Comparison of ENCODE assay signal across 20 cellular contexts in the genomic region with DNA sequence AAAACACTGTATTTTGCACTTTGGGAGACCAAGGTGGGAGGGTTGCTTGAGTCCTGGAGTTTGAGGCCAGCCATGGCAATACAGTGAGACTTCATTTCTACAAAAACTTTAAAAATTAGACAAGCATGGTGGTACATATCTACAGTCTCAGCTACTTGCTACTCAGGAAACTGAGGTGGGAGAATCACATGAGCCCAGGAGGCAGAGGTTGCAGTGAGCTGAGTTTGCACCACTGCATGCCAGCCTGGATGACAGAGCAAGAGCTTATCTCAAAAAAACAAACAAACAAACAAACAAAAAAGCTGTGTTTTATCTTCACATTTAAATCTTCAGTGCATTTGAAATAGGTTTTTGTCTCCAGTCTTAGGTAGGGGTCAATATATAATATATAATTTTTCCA.
"Had no signal": no experiment of that assay in that cellular context is flagged by ENCODE, and none has a peak within 500 bp of the region (broad histone marks: within the 10 kb centered on the region; RNA-seq: fewer than 3 reads in every experiment).

No MANE protein-coding gene starts in this region.

- H3K27ac ChIP-seq: esophagus squamous epithelium, tibial artery, WERI-Rb-1 had no signal

- DNase-seq: activated CD4-positive, alpha-beta T cell treated with anti-CD3 and anti-CD28 coated beads for 36 hours; activated CD8-positive, alpha-beta memory T cell treated with anti-CD3 and anti-CD28 coated beads, Interleukin-2, amount 50 U/mL, for 4 hours; activated CD8-positive, alpha-beta T cell treated with anti-CD3 and anti-CD28 coated beads, Interleukin-2, amount 10 ng/mL, durations not matched to agents 7 days and 5 days; activated effector memory CD4-positive, alpha-beta T cell treated with anti-CD3 and anti-CD28 coated beads, Interleukin-2, amount 50 U/mL, for 16 hours; activated T-cell treated with anti-CD3 and anti-CD28 coated beads, Interleukin-2, amount 50 U/mL, for 72 hours; amniotic stem cell; dermis blood vessel endothelial cell; effector memory CD4-positive, alpha-beta T cell; esophagus squamous epithelium; left ventricle myocardium superior; stimulated activated CD4-positive, alpha-beta T cell treated with anti-CD3 and anti-CD28 coated beads, Interleukin-12 subunit alpha, Interleukin-12 subunit beta, amount 100 ng/mL, for 4 hours; stimulated activated CD4-positive, alpha-beta T cell treated with anti-CD3 and anti-CD28 coated beads, Interleukin-1b, Interleukin-23, amount 100 ng/mL, for 48 hours; stimulated activated CD8-positive, alpha-beta memory T cell treated with anti-CD3 and anti-CD28 coated beads, Interleukin-4, amount 100 ng/mL, for 48 hours; stimulated activated naive CD8-positive, alpha-beta T cell treated with anti-CD3 and anti-CD28 coated beads, Interleukin-15, Interleukin-2, amounts not matched to agents 100 U/mL and 50 U/mL, for 24 hours; substantia nigra; tibial artery; WERI-Rb-1 had no signal

- ATAC-seq: activated CD4-positive, alpha-beta T cell treated with anti-CD3 and anti-CD28 coated beads for 36 hours; activated CD8-positive, alpha-beta T cell treated with anti-CD3 and anti-CD28 coated beads, Interleukin-2, amount 10 ng/mL, durations not matched to agents 7 days and 5 days; activated naive CD4-positive, alpha-beta T cell treated with anti-CD3 and anti-CD28 coated beads, Interleukin-2, amount 50 U/mL, for 72 hours; activated T-cell treated with anti-CD3 and anti-CD28 coated beads, Interleukin-2, amount 50 U/mL, for 72 hours; left ventricle myocardium superior; stimulated activated naive CD8-positive, alpha-beta T cell treated with anti-CD3 and anti-CD28 coated beads, Interleukin-15, Interleukin-2, amounts not matched to agents 100 U/mL and 50 U/mL, for 24 hours had no signal

- H3K9me3 ChIP-seq: esophagus squamous epithelium, tibial artery had no signal

- H3K4me3 Mint-ChIP-seq: activated CD4-positive, alpha-beta T cell treated with anti-CD3 and anti-CD28 coated beads for 36 hours; neural crest cell had no signal

- H3K9me3 Mint-ChIP-seq: activated naive CD4-positive, alpha-beta T cell treated with anti-CD3 and anti-CD28 coated beads, Interleukin-2, amount 50 U/mL, for 72 hours; activated T-cell treated with anti-CD3 and anti-CD28 coated beads, Interleukin-2, amount 50 U/mL, for 72 hours had no signal

- H3K27ac Mint-ChIP-seq: activated CD4-positive, alpha-beta T cell treated with anti-CD3 and anti-CD28 coated beads for 36 hours; activated CD8-positive, alpha-beta T cell treated with anti-CD3 and anti-CD28 coated beads, Interleukin-2, amount 10 ng/mL, durations not matched to agents 7 days and 5 days; activated T-cell treated with anti-CD3 and anti-CD28 coated beads, Interleukin-2, amount 50 U/mL, for 72 hours; progenitor cell of endocrine pancreas had no signal

- H3K27me3 ChIP-seq: esophagus squamous epithelium, tibial artery had no signal

- H3K36me3 ChIP-seq: esophagus squamous epithelium, tibial artery, WERI-Rb-1 had no signal

- H3K4me3 ChIP-seq: esophagus squamous epithelium, tibial artery had no signal

- H3K27me3 Mint-ChIP-seq: activated CD4-positive, alpha-beta T cell treated with anti-CD3 and anti-CD28 coated beads for 36 hours; progenitor cell of endocrine pancreas had no signal

- H3K36me3 Mint-ChIP-seq: activated naive CD4-positive, alpha-beta T cell treated with anti-CD3 and anti-CD28 coated beads, Interleukin-2, amount 50 U/mL, for 72 hours had no signal
